In the genomic region with DNA sequence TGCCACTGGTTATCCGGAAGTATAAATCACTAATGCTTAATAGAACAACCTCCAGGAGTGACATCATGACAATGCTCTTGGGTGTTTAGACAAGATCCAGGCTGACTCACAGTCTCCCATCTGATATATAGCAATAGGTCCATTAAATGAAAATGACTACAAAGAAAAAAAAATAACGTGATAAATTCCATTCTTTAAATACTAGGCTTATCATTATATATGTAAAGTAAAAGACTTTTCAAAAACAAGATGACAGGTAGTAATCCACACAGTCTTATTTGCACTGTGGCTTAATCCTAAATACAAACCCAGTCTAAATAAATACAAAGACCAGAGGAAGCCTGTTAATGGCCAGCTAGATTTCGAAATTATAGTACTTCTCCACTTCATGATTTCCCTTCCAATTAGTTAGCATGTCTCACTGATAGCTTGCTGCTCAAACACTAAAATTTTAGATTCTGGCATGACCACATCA, we compare ENCODE assay signal across 12 cellular contexts.
A peak's percentile ranks its signal among the peaks of the same experiment; 100 is the strongest.
DNase-seq lines count a peak whose midpoint lies in the region; ATAC-seq and TF ChIP-seq lines count a peak whose summit lies in the region.
"Had no signal": no experiment of that assay in that cellular context is flagged by ENCODE, and none has a peak within 500 bp of the region (broad histone marks: within the 10 kb centered on the region; RNA-seq: fewer than 3 reads in every experiment).

No MANE protein-coding gene starts in this region.

- ATAC-seq in right lobe of liver (peak; percentile 81 to 91 (median 88)), HG02798 (IDR thresholded peaks at IDR 0.05; ENCODE audit: poor library complexity, unreplicated experiment) (no peak)

- H3K27me3 Mint-ChIP-seq in activated naive CD4-positive, alpha-beta T cell treated with anti-CD3 and anti-CD28 coated beads, Interleukin-2, amount 10 ng/mL, durations not matched to agents 7 days and 5 days, result no peaks in the 10 kb centered on the region
- no peaks in the 10 kb centered on the region for H3K27me3 Mint-ChIP-seq in endothelial cell (ENCODE audit: unreplicated experiment)
- H3K27me3 Mint-ChIP-seq: activated naive CD4-positive, alpha-beta T cell treated with anti-CD3 and anti-CD28 coated beads, Interleukin-2, amount 50 U/mL, for 24 hours had no signal

- TF ChIP-seq POLR2A in right lobe of liver (IDR thresholded peaks at IDR 0.05), result no peak
- no peak for TF ChIP-seq POLR2A in spleen (IDR thresholded peaks at IDR 0.05)

- no peak overlapping the region for H3K27ac Mint-ChIP-seq in activated naive CD4-positive, alpha-beta T cell treated with anti-CD3 and anti-CD28 coated beads, Interleukin-2, amount 10 ng/mL, durations not matched to agents 7 days and 5 days
- no peak overlapping the region for H3K27ac Mint-ChIP-seq in endothelial cell (ENCODE audit: unreplicated experiment)
- H3K27ac Mint-ChIP-seq: activated naive CD4-positive, alpha-beta T cell treated with anti-CD3 and anti-CD28 coated beads, Interleukin-2, amount 50 U/mL, for 24 hours had no signal

- CTCF ChIA-PET in activated naive CD4-positive, alpha-beta T cell treated with anti-CD3 and anti-CD28 coated beads, Interleukin-2, amount 10 ng/mL, durations not matched to agents 7 days and 5 days (lab: Charles Lee), result no interaction called here

- H3K9me3 ChIP-seq in right lobe of liver (no peaks in the 10 kb centered on the region), spleen (no peaks in the 10 kb centered on the region)
- H3K9me3 ChIP-seq: testis had no signal

- in situ Hi-C loops in astrocyte of the spinal cord (cut with HindIII; ENCODE audit: low sequenced_read_pairs), result no loop called here

- no peaks in the 10 kb centered on the region for H3K36me3 Mint-ChIP-seq in activated naive CD4-positive, alpha-beta T cell treated with anti-CD3 and anti-CD28 coated beads, Interleukin-2, amount 10 ng/mL, durations not matched to agents 7 days and 5 days
- H3K36me3 Mint-ChIP-seq in endothelial cell (ENCODE audit: low read depth, unreplicated experiment), result no peaks in the 10 kb centered on the region

- H3K4me3 ChIP-seq in astrocyte of the spinal cord (ENCODE audit: low read depth, low read length) (no peak overlapping the region), right lobe of liver (no peak overlapping the region), spleen (no peak overlapping the region)
- H3K4me3 ChIP-seq: testis had no signal

- H3K4me1 Mint-ChIP-seq in activated naive CD4-positive, alpha-beta T cell treated with anti-CD3 and anti-CD28 coated beads, Interleukin-2, amount 10 ng/mL, durations not matched to agents 7 days and 5 days, result no peaks in the 10 kb centered on the region
- H3K4me1 Mint-ChIP-seq in endothelial cell (ENCODE audit: unreplicated experiment), result peaks cover 3% of the 10 kb centered on the region

- no peak overlapping the region for H3K4me3 Mint-ChIP-seq in activated naive CD4-positive, alpha-beta T cell treated with anti-CD3 and anti-CD28 coated beads, Interleukin-2, amount 10 ng/mL, durations not matched to agents 7 days and 5 days
- H3K4me3 Mint-ChIP-seq in endothelial cell (ENCODE audit: unreplicated experiment), result no peak overlapping the region
- H3K4me3 Mint-ChIP-seq: activated naive CD4-positive, alpha-beta T cell treated with anti-CD3 and anti-CD28 coated beads, Interleukin-2, amount 50 U/mL, for 24 hours had no signal

- DNase-seq in GM03348 (ENCODE audit: low spot score) (peak; percentile 39), NCI-H1417 (lab: John Stamatoyannopoulos, UW) (peak in 2 of 3 experiments; percentile 68 to 96), astrocyte of the spinal cord (ENCODE audit: low read depth, low spot score) (peak; percentile 50), right lobe of liver (no peak), spleen (no peak), endothelial cell (ENCODE audit: low spot score) (no peak)
- no peak for DNase-seq in activated naive CD4-positive, alpha-beta T cell treated with anti-CD3 and anti-CD28 coated beads, Interleukin-2, amount 10 ng/mL, durations not matched to agents 7 days and 5 days
- DNase-seq: NCI-H524 treated with DMSO at 0.1 percent for 48 hours, testis, WERI-Rb-1 had no signal

- no peaks in the 10 kb centered on the region for H3K9me3 Mint-ChIP-seq in activated naive CD4-positive, alpha-beta T cell treated with anti-CD3 and anti-CD28 coated beads, Interleukin-2, amount 10 ng/mL, durations not matched to agents 7 days and 5 days
- no peaks in the 10 kb centered on the region for H3K9me3 Mint-ChIP-seq in endothelial cell (ENCODE audit: unreplicated experiment)
- H3K9me3 Mint-ChIP-seq: activated naive CD4-positive, alpha-beta T cell treated with anti-CD3 and anti-CD28 coated beads, Interleukin-2, amount 50 U/mL, for 24 hours had no signal

- H3K27me3 ChIP-seq in right lobe of liver (no peaks in the 10 kb centered on the region), spleen (replicated peaks in 1 of 7) (no peaks in the 10 kb centered on the region)
- H3K27me3 ChIP-seq: testis had no signal

- WGBS in right lobe of liver (ENCODE audit: insufficient coverage, low coverage, low lambda C conversion rate, missing lambda C conversion rate), result 31% methylated on average over 3 of the region's 3 CpGs
- WGBS in spleen, 5 donors, result 83 to 93% (median 89%) methylated on average over 3 of the region's 3 CpGs

- H3K36me3 ChIP-seq in right lobe of liver (no peaks in the 10 kb centered on the region), spleen (peaks cover 0 to 5% (median 0%) of the 10 kb centered on the region in 6 donors)
- H3K36me3 ChIP-seq: WERI-Rb-1 had no signal

- peaks cover 0 to 30% (median 0%) of the 10 kb centered on the region in 4 donors for H3K4me1 ChIP-seq in right lobe of liver
- peaks cover 0 to 6% (median 0%) of the 10 kb centered on the region in 6 donors for H3K4me1 ChIP-seq in spleen
- H3K4me1 ChIP-seq: testis had no signal

- intact Hi-C loops in right lobe of liver (cut with DNase I), result no loop called here
- intact Hi-C loops in spleen (cut with DNase I; ENCODE audit: low total_unique reads), result no loop called here

- H3K27ac ChIP-seq in right lobe of liver, result no peak overlapping the region
- no peak overlapping the region for H3K27ac ChIP-seq in spleen
- H3K27ac ChIP-seq: testis, WERI-Rb-1 had no signal

- no peak for TF ChIP-seq CTCF in astrocyte of the spinal cord (IDR thresholded peaks at IDR 0.05; ENCODE audit: low read depth, low read length)
- TF ChIP-seq CTCF in right lobe of liver (IDR thresholded peaks at IDR 0.05), result no peak
- no peak for TF ChIP-seq CTCF in spleen (IDR thresholded peaks at IDR 0.05 in 8 of 11, conservative IDR thresholded peaks at IDR 0.05 in 3 of 11)
- no peak for TF ChIP-seq CTCF in endothelial cell (IDR thresholded peaks at IDR 0.05; ENCODE audit: unreplicated experiment)

Comparison
In these comparisons a context has a peak if more than half of its experiments do, and no peak if none do; other contexts are left out.
1. DNase-seq: peak in GM03348 (single experiment), NCI-H1417 (2 of 3) and astrocyte of the spinal cord (single experiment); none in right lobe of liver (0 of 3), activated naive CD4-positive, alpha-beta T cell treated with anti-CD3 and anti-CD28 coated beads, Interleukin-2, amount 10 ng/mL, durations not matched to agents 7 days and 5 days (single experiment), spleen (single experiment) and endothelial cell (single experiment).